Comparison of ENCODE assay signal across 19 cellular contexts in the genomic region with DNA sequence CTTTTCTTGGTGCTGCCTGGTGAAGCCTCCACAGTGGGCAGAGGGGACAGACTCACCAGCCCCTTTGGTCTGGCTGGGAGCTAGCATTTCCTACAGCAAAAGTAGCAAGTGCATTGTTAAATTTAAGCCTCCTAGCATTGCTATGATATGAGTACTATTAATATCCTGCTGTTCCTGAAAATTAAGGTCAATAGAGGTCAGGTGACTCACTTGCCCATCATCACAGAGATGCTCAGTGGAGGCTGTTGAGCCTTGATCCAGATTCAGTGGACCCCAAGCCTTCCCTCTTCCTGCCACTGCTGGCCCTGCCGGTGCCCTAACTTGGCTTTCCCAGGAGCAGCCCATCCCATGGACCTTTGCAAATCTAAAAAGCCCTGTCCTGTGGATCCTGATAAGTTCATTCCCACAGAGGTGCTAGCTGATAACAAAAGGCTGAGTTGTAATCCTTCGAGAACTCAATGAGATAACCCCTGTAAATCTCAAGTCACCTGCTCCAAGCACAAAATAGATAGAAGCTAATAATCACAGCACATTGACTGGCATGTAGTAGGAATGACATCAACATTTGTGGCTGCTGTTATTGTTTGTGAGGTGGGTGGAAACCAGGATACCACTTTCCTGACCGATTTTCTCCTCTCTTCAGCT.
"Had no signal": no experiment of that assay in that cellular context is flagged by ENCODE, and none has a peak within 500 bp of the region (broad histone marks: within the 10 kb centered on the region; RNA-seq: fewer than 3 reads in every experiment).

No MANE protein-coding gene starts in this region.

- H3K36me3 ChIP-seq: esophagus muscularis mucosa, neural progenitor cell, ovary, thyroid gland, uterus had no signal

- H3K27me3 ChIP-seq: neural progenitor cell, ovary, thyroid gland, uterus had no signal

- H3K4me3 ChIP-seq: coronary artery, esophagus muscularis mucosa, neural progenitor cell, ovary, thyroid gland, uterus had no signal

- H3K4me2 ChIP-seq: neural progenitor cell had no signal

- H2AFZ ChIP-seq: neural progenitor cell had no signal

- H3K27ac ChIP-seq: coronary artery, esophagus muscularis mucosa, neural progenitor cell, ovary, thyroid gland, uterus had no signal

- H3K9ac ChIP-seq: neural progenitor cell had no signal

- DNase-seq: activated CD4-positive, alpha-beta T cell treated with anti-CD3 and anti-CD28 coated beads, Interleukin-2, amount 10 ng/mL, durations not matched to agents 7 days and 5 days; activated CD8-positive, alpha-beta memory T cell treated with anti-CD3 and anti-CD28 coated beads, Interleukin-2, amount 50 U/mL, for 48 hours; activated gamma-delta T cell; activated T-cell treated with anti-CD3 and anti-CD28 coated beads, Interleukin-2, amount 50 U/mL, for 72 hours; amniotic stem cell; glutamatergic neuron; immature natural killer cell; left colon; naive B cell; ovary; stimulated activated CD4-positive, alpha-beta T cell treated with anti-CD3 and anti-CD28 coated beads, Interleukin-15, amount 100 ng/mL, for 24 hours; stimulated activated CD4-positive, alpha-beta T cell treated with anti-CD3 and anti-CD28 coated beads, Interleukin-4, amount 100 ng/mL, for 1 hour; stimulated activated naive B cell treated with anti-CD40 and anti-IgM and Interleukin-4, amounts not matched to agents 10 μg/mL and 1 μg/mL and 100 μg/mL, for 72 hours; T-helper 9 cell; thyroid gland; uterus had no signal

- H3K4me1 ChIP-seq: esophagus muscularis mucosa, thyroid gland, uterus had no signal

- H3K9me3 ChIP-seq: esophagus muscularis mucosa, ovary, thyroid gland, uterus had no signal

- ATAC-seq: activated T-cell treated with anti-CD3 and anti-CD28 coated beads, Interleukin-2, amount 50 U/mL, for 72 hours; left colon; stimulated activated naive B cell treated with anti-CD40 and anti-IgM and Interleukin-4, amounts not matched to agents 10 μg/mL and 1 μg/mL and 100 μg/mL, for 72 hours had no signal
